18 cellular contexts compared by ENCODE assay signal in the genomic region with DNA sequence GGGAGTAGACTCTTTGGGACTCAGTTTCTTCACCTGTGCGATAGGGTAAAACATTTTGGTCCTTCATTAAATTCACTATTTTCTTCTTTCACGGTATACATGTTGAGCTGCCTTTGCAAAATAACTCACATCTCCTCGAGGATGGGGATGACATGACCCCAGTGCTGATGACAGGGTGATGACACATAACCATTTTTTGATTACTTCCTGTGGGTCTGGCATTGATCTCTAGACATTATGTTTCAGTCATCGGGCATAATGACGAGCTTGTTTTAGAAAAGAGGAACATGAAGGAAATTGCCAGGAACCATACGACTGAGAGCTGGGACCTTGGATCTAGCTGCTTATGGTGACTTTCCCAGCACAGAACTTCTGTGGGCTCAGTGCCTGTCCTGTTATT. TPM values are rescaled to one million over a fixed set of nuclear protein-coding genes. Genes with fewer than 3 reads are reported as not detected.
A peak's percentile ranks its signal among the peaks of the same experiment; 100 is the strongest.
DNase-seq lines count a peak whose midpoint lies in the region; ATAC-seq, FAIRE-seq and TF ChIP-seq lines count a peak whose summit lies in the region.
"Had no signal": no experiment of that assay in that cellular context is flagged by ENCODE, and none has a peak within 500 bp of the region (broad histone marks: within the 10 kb centered on the region; RNA-seq: fewer than 3 reads in every experiment).

No MANE protein-coding gene starts in this region.

- H3K9me2 ChIP-seq in GM23248 (ENCODE audit: insufficient read depth): no peaks in the 10 kb centered on the region

- H3F3A ChIP-seq in GM23248 (ENCODE audit: insufficient read depth): peaks cover 89% of the 10 kb centered on the region

- no peak overlapping the region for H3K27ac Mint-ChIP-seq in activated CD4-positive, alpha-beta memory T cell treated with anti-CD3 and anti-CD28 coated beads for 36 hours
- no peak overlapping the region for H3K27ac Mint-ChIP-seq in T-helper 17 cell
- H3K27ac Mint-ChIP-seq: activated CD8-positive, alpha-beta memory T cell treated with anti-CD3 and anti-CD28 coated beads, Interleukin-2, amount 10 ng/mL, durations not matched to agents 7 days and 5 days had no signal

- peaks cover 3% of the 10 kb centered on the region for H3K9me3 Mint-ChIP-seq in activated CD4-positive, alpha-beta memory T cell treated with anti-CD3 and anti-CD28 coated beads for 36 hours

- no peaks in the 10 kb centered on the region for H3K4me1 Mint-ChIP-seq in activated CD4-positive, alpha-beta memory T cell treated with anti-CD3 and anti-CD28 coated beads for 36 hours (ENCODE audit: low read depth)
- H3K4me1 Mint-ChIP-seq in T-helper 17 cell: no peaks in the 10 kb centered on the region
- H3K4me1 Mint-ChIP-seq: activated CD8-positive, alpha-beta memory T cell treated with anti-CD3 and anti-CD28 coated beads, Interleukin-2, amount 10 ng/mL, durations not matched to agents 7 days and 5 days had no signal

- H3K27ac ChIP-seq in A549 (peak overlapping the region; percentile 33 to 63; a peak in 3 of 6 replicates), GM23248 (peak overlapping the region; percentile 56)

- no peak for TF ChIP-seq POLR2A in A549 (IDR thresholded peaks at IDR 0.05; ENCODE audit: low read length)

- no peak overlapping the region for H2AFZ ChIP-seq in GM23248

- H3K36me3 ChIP-seq in GM23248 (ENCODE audit: low read depth): no peaks in the 10 kb centered on the region
- H3K36me3 ChIP-seq: tibial nerve had no signal

- POLR2A ChIA-PET in A549 (lab: Yijun Ruan, JAX): no interaction called here
- POLR2A ChIA-PET in activated CD4-positive, alpha-beta memory T cell treated with anti-CD3 and anti-CD28 coated beads for 36 hours (lab: Charles Lee): no interaction called here

- TF ChIP-seq EP300 in A549 (IDR thresholded peaks at IDR 0.05): no peak

- H3K9ac ChIP-seq in GM23248: peak overlapping the region; percentile 26; the same call in 1 of the 2 replicates

- no peak for TF ChIP-seq RAD21 in A549 (conservative IDR thresholded peaks at IDR 0.05 in 1 of 2, IDR thresholded peaks at IDR 0.05 in 1 of 2)

- H3K36me3 Mint-ChIP-seq in activated CD4-positive, alpha-beta memory T cell treated with anti-CD3 and anti-CD28 coated beads for 36 hours: no peaks in the 10 kb centered on the region
- H3K36me3 Mint-ChIP-seq in T-helper 17 cell (ENCODE audit: low read depth): no peaks in the 10 kb centered on the region
- H3K36me3 Mint-ChIP-seq: activated CD8-positive, alpha-beta memory T cell treated with anti-CD3 and anti-CD28 coated beads, Interleukin-2, amount 10 ng/mL, durations not matched to agents 7 days and 5 days had no signal

- H3K27me3 ChIP-seq in GM23248 (replicated peaks; ENCODE audit: insufficient read depth): no peaks in the 10 kb centered on the region
- H3K27me3 ChIP-seq: tibial nerve had no signal

- 44% methylated on average over 6 of the region's 6 CpGs for WGBS in A549 (ENCODE audit: missing lambda C conversion rate)
- 10 to 11% methylated on average over 6 of the region's 6 CpGs for WGBS in GM23248 (ENCODE audit: low coverage in 1 of 2, low lambda C conversion rate in 2 of 2, missing lambda C conversion rate in 2 of 2), 2 experiments

- H3K79me2 ChIP-seq in GM23248 (ENCODE audit: insufficient read depth): peaks cover 90% of the 10 kb centered on the region

- DNase-seq in A549 (ENCODE audit: low read depth in 1 of 2, low spot score in 1 of 2) (no peak), GM23248 (peak; percentile 81), RCC 7860 (ENCODE audit: low spot score) (peak; percentile 57), fibroblast of pulmonary artery (ENCODE audit: low read depth) (peak; percentile 26), kidney glomerular epithelial cell (lab: John Stamatoyannopoulos, UW) (no peak), T-helper 17 cell (no peak)
- DNase-seq in activated CD4-positive, alpha-beta memory T cell treated with anti-CD3 and anti-CD28 coated beads for 36 hours: no peak
- DNase-seq: activated CD8-positive, alpha-beta memory T cell treated with anti-CD3 and anti-CD28 coated beads, Interleukin-2, amount 10 ng/mL, durations not matched to agents 7 days and 5 days; activated naive CD4-positive, alpha-beta T cell; effector CD4-positive, alpha-beta T cell; mesendoderm; NCI-H1105; NCI-H2171 treated with DMSO at 0.1 percent for 48 hours; stimulated activated CD4-positive, alpha-beta T cell treated with anti-CD3 and anti-CD28 coated beads, Interleukin-2, amount 100 ng/mL, for 24 hours had no signal

- FAIRE-seq in A549 (lab: Jason Lieb, UNC) (no peak), RCC 7860 (lab: Jason Lieb, UNC) (no peak)
- FAIRE-seq: HTR-8/SVneo had no signal

- in situ Hi-C loops in GM23248 (cut with MboI): loop anchor here (25.0 kb wide), 1 partner anchor 204 kb away; no protein-coding TSS in a partner anchor

- no peaks in the 10 kb centered on the region for H3K9me3 ChIP-seq in A549
- H3K9me3 ChIP-seq in GM23248 (ENCODE audit: low read depth): no peaks in the 10 kb centered on the region
- no peaks in the 10 kb centered on the region for H3K9me3 ChIP-seq in T-helper 17 cell (ENCODE audit: control insufficient read depth, low read length, poor library complexity, severe bottlenecking)
- H3K9me3 ChIP-seq: tibial nerve had no signal

- peaks cover 27% of the 10 kb centered on the region for H4K20me1 ChIP-seq in GM23248 (ENCODE audit: insufficient read depth)

- H3K4me3 ChIP-seq in A549 (no peak overlapping the region), GM23248 (no peak overlapping the region), fibroblast of pulmonary artery (replicated peaks; ENCODE audit: low read depth, low read length) (no peak overlapping the region)
- H3K4me3 ChIP-seq: tibial nerve had no signal

- TF ChIP-seq CTCF in A549 (IDR thresholded peaks at IDR 0.05) (no peak), fibroblast of pulmonary artery (IDR thresholded peaks at IDR 0.05; ENCODE audit: low read length, missing control alignments) (no peak)

- ATAC-seq in A549 (no peak), HG03439 (IDR thresholded peaks at IDR 0.05; ENCODE audit: unreplicated experiment) (no peak), T-helper 17 cell (no peak)
- ATAC-seq: activated CD8-positive, alpha-beta memory T cell treated with anti-CD3 and anti-CD28 coated beads, Interleukin-2, amount 10 ng/mL, durations not matched to agents 7 days and 5 days had no signal

- peaks cover 7% of the 10 kb centered on the region for H3K27me3 Mint-ChIP-seq in activated CD4-positive, alpha-beta memory T cell treated with anti-CD3 and anti-CD28 coated beads for 36 hours
- peaks cover 15% of the 10 kb centered on the region for H3K27me3 Mint-ChIP-seq in T-helper 17 cell
- H3K27me3 Mint-ChIP-seq: activated CD8-positive, alpha-beta memory T cell treated with anti-CD3 and anti-CD28 coated beads, Interleukin-2, amount 10 ng/mL, durations not matched to agents 7 days and 5 days had no signal

- H3K4me2 ChIP-seq in A549 (no peak overlapping the region), GM23248 (ENCODE audit: unreplicated experiment) (peak overlapping the region; percentile 24)

- H3K4me1 ChIP-seq in A549 (peaks cover 45% of the 10 kb centered on the region), GM23248 (ENCODE audit: insufficient read depth) (peaks cover 78% of the 10 kb centered on the region)

- intact Hi-C loops in activated CD4-positive, alpha-beta memory T cell treated with anti-CD3 and anti-CD28 coated beads for 36 hours (cut with micrococcal nuclease): no loop called here

- H3K4me3 Mint-ChIP-seq in activated CD4-positive, alpha-beta memory T cell treated with anti-CD3 and anti-CD28 coated beads for 36 hours: no peak overlapping the region
- H3K4me3 Mint-ChIP-seq in T-helper 17 cell: no peak overlapping the region
- H3K4me3 Mint-ChIP-seq: activated CD8-positive, alpha-beta memory T cell treated with anti-CD3 and anti-CD28 coated beads, Interleukin-2, amount 10 ng/mL, durations not matched to agents 7 days and 5 days; neural crest cell had no signal

- CTCF ChIA-PET in A549 (lab: Yijun Ruan, JAX): interaction anchor here (0.9 to 1.2 kb wide), 4 partner anchors 23 to 496 kb away, joined by 3 to 8 read pairs (median 4); no protein-coding TSS in a partner anchor
- CTCF ChIA-PET in activated CD4-positive, alpha-beta memory T cell treated with anti-CD3 and anti-CD28 coated beads for 36 hours (lab: Charles Lee): interaction anchor here (0.8 kb wide), 1 partner anchor 9 kb away, joined by 4 read pairs; no protein-coding TSS in a partner anchor

TF ChIP-seq in A549, 52 proteins besides CTCF, POLR2A, EP300 and RAD21:
- TF ChIP-seq, protein P1, sequence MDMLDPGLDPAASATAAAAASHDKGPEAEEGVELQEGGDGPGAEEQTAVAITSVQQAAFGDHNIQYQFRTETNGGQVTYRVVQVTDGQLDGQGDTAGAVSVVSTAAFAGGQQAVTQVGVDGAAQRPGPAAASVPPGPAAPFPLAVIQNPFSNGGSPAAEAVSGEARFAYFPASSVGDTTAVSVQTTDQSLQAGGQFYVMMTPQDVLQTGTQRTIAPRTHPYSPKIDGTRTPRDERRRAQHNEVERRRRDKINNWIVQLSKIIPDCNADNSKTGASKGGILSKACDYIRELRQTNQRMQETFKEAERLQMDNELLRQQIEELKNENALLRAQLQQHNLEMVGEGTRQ (IDR thresholded peaks at IDR 0.05): no peak
- TF ChIP-seq ZNF302 (CRISPR knock-in tag; IDR thresholded peaks at IDR 0.05) (no peak), CBX8 (IDR thresholded peaks at IDR 0.05) (no peak), MYC (IDR thresholded peaks at IDR 0.05; ENCODE audit: borderline replicate concordance, low read length) (no peak), EHMT2 (IDR thresholded peaks at IDR 0.05; ENCODE audit: low read depth) (no peak), POLR2AphosphoS2 (conservative IDR thresholded peaks at IDR 0.05; ENCODE audit: low read length) (no peak), CHD4 (IDR thresholded peaks at IDR 0.05; ENCODE audit: borderline replicate concordance) (no peak), JUN (IDR thresholded peaks at IDR 0.05) (no peak), GATA3 (IDR thresholded peaks at IDR 0.05; ENCODE audit: borderline replicate concordance) (no peak), BHLHE40 (IDR thresholded peaks at IDR 0.05; ENCODE audit: low read depth, low read length) (no peak), RARB (CRISPR knock-in tag; IDR thresholded peaks at IDR 0.05) (no peak), NR3C1 (IDR thresholded peaks at IDR 0.05) (no peak)

RNA-seq across cellular contexts. Expression of a gene that starts 25.2 kb away (rescaled TPM):
- polyA plus RNA-seq in A549 (2011; rRNA removed) (15.2 and 16.1 TPM in 2 replicates), A549 (2017; fragmentation: RNase III; extraction: RNeasy Plus Mini Kit Qiagen cat#74134 plus additional on column Dnase treatment) (50.7 to 72.3 TPM (median 67.5 TPM) in 3 replicates), GM23248 (2016; fragmentation: Nextera tagmentation; extraction: Ambion mirVana) (206 and 211 TPM in 2 replicates)
- polyA plus RNA-seq in A549 (2012; cell fraction: cytosol; rRNA removed): 19.4 and 22.8 TPM in 2 replicates
- polyA plus RNA-seq in A549 (2012; cell fraction: nucleus; rRNA removed): 109 and 117 TPM in 2 replicates
- 18.7 and 27.1 TPM in 2 replicates for polyA minus RNA-seq in A549 (2011; rRNA and poly(A)+ RNA removed)
- 812 and 897 TPM in 2 replicates for total RNA-seq in GM23248 (2014; rRNA removed; shearing (Covaris generic))
- total RNA-seq in activated CD4-positive, alpha-beta memory T cell treated with anti-CD3 and anti-CD28 coated beads for 36 hours: under 1 TPM; 0.12 to 0.19 TPM
- total RNA-seq in T-helper 17 cell: 1 to 10 TPM; 3.3 to 4.2 TPM

Comparison
In these comparisons a context has a peak if more than half of its experiments do, and no peak if none do; other contexts are left out.
1. DNase-seq: peak in GM23248 (single experiment), RCC 7860 (single experiment) and fibroblast of pulmonary artery (single experiment); none in A549 (0 of 2), kidney glomerular epithelial cell (single experiment), activated CD4-positive, alpha-beta memory T cell treated with anti-CD3 and anti-CD28 coated beads for 36 hours (single experiment) and T-helper 17 cell (0 of 3).
2. RNA of a gene that starts 25.2 kb away (total RNA-seq): 812 to 897 TPM in GM23248; 3.3 to 4.2 TPM in T-helper 17 cell and 0.12 to 0.19 TPM in activated CD4-positive, alpha-beta memory T cell treated with anti-CD3 and anti-CD28 coated beads for 36 hours; every median in the first group is over 100 times any median in the second.